ENCODE assay signal across 9 cellular contexts in genomic region chr14:42224053-42224888, GRCh38.
DNase-seq lines count a peak whose midpoint lies in the region; ATAC-seq, FAIRE-seq and TF ChIP-seq lines count a peak whose summit lies in the region.
"Had no signal": no experiment of that assay in that cellular context is flagged by ENCODE, and none has a peak within 500 bp of the region (broad histone marks: within the 10 kb centered on the region; RNA-seq: fewer than 3 reads in every experiment).

No MANE protein-coding gene starts in this region.

- TF ChIP-seq CTCF in Calu3 (IDR thresholded peaks at IDR 0.05; ENCODE audit: unreplicated experiment), result peak; percentile 49
- TF ChIP-seq CTCF in brain microvascular endothelial cell (IDR thresholded peaks at IDR 0.05; ENCODE audit: low read depth, low read length, missing control alignments), result peak; percentile 87

- CTCF ChIA-PET in Calu3 (lab: Charles Lee), result no interaction called here

- H3K4me3 Mint-ChIP-seq in Calu3 (ENCODE audit: low read depth, unreplicated experiment), result no peak overlapping the region
- no peak overlapping the region for H3K4me3 Mint-ChIP-seq in effector memory CD8-positive, alpha-beta T cell
- H3K4me3 Mint-ChIP-seq: T-helper 1 cell treated with Interleukin-12 subunit alpha and Interleukin-12 subunit beta and Interleukin-4 antibody, amounts not matched to agents 30 μg/mL and 1 μg/mL, for 36 hours had no signal

- no peaks in the 10 kb centered on the region for H3K36me3 ChIP-seq in brain microvascular endothelial cell (replicated peaks)

- no peak overlapping the region for H3K27ac Mint-ChIP-seq in Calu3 (ENCODE audit: unreplicated experiment)
- no peak overlapping the region for H3K27ac Mint-ChIP-seq in effector memory CD8-positive, alpha-beta T cell
- H3K27ac Mint-ChIP-seq: T-helper 1 cell treated with Interleukin-12 subunit alpha and Interleukin-12 subunit beta and Interleukin-4 antibody, amounts not matched to agents 30 μg/mL and 1 μg/mL, for 36 hours had no signal

- ATAC-seq in HG02623 (IDR thresholded peaks at IDR 0.05; ENCODE audit: unreplicated experiment), result no peak
- no peak for ATAC-seq in effector memory CD8-positive, alpha-beta T cell (replicated peaks)

- no peaks in the 10 kb centered on the region for H3K27me3 ChIP-seq in brain microvascular endothelial cell (replicated peaks)

- H3K4me1 Mint-ChIP-seq in Calu3 (ENCODE audit: low read depth, unreplicated experiment), result no peaks in the 10 kb centered on the region
- no peaks in the 10 kb centered on the region for H3K4me1 Mint-ChIP-seq in effector memory CD8-positive, alpha-beta T cell (ENCODE audit: low read depth in 2 of 2)

- H3K36me3 Mint-ChIP-seq in Calu3 (ENCODE audit: insufficient read depth, unreplicated experiment), result no peaks in the 10 kb centered on the region
- H3K36me3 Mint-ChIP-seq in effector memory CD8-positive, alpha-beta T cell (ENCODE audit: insufficient read depth), result no peaks in the 10 kb centered on the region

- intact Hi-C loops in Calu3 (cut with micrococcal nuclease; ENCODE audit: unreplicated experiment), result no loop called here

- peak; percentile 77 for FAIRE-seq in islet of Langerhans (lab: Jason Lieb, UNC)

- H3K27me3 Mint-ChIP-seq in Calu3 (ENCODE audit: unreplicated experiment), result no peaks in the 10 kb centered on the region
- H3K27me3 Mint-ChIP-seq in effector memory CD8-positive, alpha-beta T cell, result no peaks in the 10 kb centered on the region

- in situ Hi-C loops in brain microvascular endothelial cell (cut with HindIII; ENCODE audit: low pct_ligation_motif_present, low sequenced_read_pairs), result no loop called here

- H3K27ac ChIP-seq in brain microvascular endothelial cell, result no peak overlapping the region

- BruUV-seq in Calu3 (replicated peaks; lab: Mats Ljungman, UMichigan), result no TSS peak

- DNase-seq in Calu3 (peak; percentile 66), HK-2 (ENCODE audit: unreplicated experiment) (peak; percentile 63), NCI-H748 (lab: John Stamatoyannopoulos, UW; ENCODE audit: unreplicated experiment) (peak; percentile 78), brain microvascular endothelial cell (peak; percentile 56)
- DNase-seq in stimulated activated CD4-positive, alpha-beta T cell treated with anti-CD3 and anti-CD28 coated beads, Interleukin-2, amount 100 ng/mL, for 24 hours, result peak; percentile 24 to 35
- no peak for DNase-seq in effector memory CD8-positive, alpha-beta T cell

- H3K9me3 Mint-ChIP-seq in Calu3 (ENCODE audit: low read depth, unreplicated experiment), result no peaks in the 10 kb centered on the region
- peaks cover 0 to 5% of the 10 kb centered on the region in 2 donors for H3K9me3 Mint-ChIP-seq in effector memory CD8-positive, alpha-beta T cell

- no peak overlapping the region for H3K4me3 ChIP-seq in brain microvascular endothelial cell (ENCODE audit: low read depth, low read length)

Comparison
In these comparisons a context has a peak if more than half of its experiments do, and no peak if none do; other contexts are left out.
1. DNase-seq: peak in Calu3 (single experiment), HK-2 (single experiment), NCI-H748 (single experiment), brain microvascular endothelial cell (single experiment) and stimulated activated CD4-positive, alpha-beta T cell treated with anti-CD3 and anti-CD28 coated beads, Interleukin-2, amount 100 ng/mL, for 24 hours (2 of 2); none in effector memory CD8-positive, alpha-beta T cell (0 of 3).